Comparison of ENCODE assay signal across 1 cellular context in the genomic region with DNA sequence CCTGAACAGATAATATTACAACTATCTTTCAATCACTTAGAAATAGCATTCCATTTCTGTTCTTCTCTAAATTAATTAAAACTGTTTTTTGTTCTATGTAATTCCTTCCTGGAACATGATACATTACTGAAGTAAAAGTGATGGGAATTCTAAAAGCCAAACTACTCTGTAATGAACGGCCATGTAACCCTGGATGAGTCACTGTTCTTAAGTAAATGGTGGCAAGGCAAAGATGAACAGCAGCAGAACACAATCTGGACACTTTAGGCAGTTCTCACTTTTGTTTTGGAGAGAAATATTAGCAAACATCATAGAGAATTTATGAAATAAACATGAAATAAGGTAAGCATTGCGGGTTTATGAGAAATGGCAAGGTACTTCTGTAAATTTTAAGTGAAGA.
TF ChIP-seq lines count a peak whose summit lies in the region.

No MANE protein-coding gene starts in this region.

TF ChIP-seq in A549, 52 proteins besides CTCF, POLR2A, EP300 and RAD21 (continued from another document):
- TF ChIP-seq, protein P1, sequence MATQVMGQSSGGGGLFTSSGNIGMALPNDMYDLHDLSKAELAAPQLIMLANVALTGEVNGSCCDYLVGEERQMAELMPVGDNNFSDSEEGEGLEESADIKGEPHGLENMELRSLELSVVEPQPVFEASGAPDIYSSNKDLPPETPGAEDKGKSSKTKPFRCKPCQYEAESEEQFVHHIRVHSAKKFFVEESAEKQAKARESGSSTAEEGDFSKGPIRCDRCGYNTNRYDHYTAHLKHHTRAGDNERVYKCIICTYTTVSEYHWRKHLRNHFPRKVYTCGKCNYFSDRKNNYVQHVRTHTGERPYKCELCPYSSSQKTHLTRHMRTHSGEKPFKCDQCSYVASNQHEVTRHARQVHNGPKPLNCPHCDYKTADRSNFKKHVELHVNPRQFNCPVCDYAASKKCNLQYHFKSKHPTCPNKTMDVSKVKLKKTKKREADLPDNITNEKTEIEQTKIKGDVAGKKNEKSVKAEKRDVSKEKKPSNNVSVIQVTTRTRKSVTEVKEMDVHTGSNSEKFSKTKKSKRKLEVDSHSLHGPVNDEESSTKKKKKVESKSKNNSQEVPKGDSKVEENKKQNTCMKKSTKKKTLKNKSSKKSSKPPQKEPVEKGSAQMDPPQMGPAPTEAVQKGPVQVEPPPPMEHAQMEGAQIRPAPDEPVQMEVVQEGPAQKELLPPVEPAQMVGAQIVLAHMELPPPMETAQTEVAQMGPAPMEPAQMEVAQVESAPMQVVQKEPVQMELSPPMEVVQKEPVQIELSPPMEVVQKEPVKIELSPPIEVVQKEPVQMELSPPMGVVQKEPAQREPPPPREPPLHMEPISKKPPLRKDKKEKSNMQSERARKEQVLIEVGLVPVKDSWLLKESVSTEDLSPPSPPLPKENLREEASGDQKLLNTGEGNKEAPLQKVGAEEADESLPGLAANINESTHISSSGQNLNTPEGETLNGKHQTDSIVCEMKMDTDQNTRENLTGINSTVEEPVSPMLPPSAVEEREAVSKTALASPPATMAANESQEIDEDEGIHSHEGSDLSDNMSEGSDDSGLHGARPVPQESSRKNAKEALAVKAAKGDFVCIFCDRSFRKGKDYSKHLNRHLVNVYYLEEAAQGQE (IDR thresholded peaks at IDR 0.05), result no peak
- TF ChIP-seq GATA3 (IDR thresholded peaks at IDR 0.05; ENCODE audit: borderline replicate concordance), result no peak
